In the genomic region with DNA sequence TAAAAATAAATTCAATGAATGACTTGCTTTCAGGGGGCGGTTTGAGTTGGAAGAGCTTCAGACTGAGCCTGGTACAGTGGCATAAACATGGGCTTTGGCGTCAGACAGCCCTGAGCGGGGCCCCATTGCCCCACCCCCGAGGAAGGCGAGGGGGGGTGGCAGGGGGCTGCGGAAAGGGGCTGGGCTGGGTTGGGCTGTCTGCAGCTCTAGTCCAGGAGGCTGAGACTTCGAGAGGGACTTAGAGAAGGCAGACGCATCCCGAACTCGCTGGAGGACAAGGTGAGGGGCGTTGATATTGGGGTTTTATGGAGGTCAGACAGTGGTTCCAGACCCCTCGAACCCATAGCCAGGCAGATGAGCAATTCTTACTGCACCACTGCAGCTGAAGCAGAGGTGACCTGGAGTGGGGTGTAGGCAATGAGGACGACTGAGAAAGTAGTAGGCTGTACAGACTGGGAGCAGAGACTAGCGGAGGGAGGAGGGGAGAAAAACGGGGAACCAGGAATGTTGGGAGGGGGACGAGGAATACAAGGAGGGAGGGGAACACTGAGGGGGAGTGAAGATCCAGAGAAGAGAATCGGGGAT, we compare ENCODE assay signal across 1 cellular context.
TF ChIP-seq lines count a peak whose summit lies in the region.

A gene with protein sequence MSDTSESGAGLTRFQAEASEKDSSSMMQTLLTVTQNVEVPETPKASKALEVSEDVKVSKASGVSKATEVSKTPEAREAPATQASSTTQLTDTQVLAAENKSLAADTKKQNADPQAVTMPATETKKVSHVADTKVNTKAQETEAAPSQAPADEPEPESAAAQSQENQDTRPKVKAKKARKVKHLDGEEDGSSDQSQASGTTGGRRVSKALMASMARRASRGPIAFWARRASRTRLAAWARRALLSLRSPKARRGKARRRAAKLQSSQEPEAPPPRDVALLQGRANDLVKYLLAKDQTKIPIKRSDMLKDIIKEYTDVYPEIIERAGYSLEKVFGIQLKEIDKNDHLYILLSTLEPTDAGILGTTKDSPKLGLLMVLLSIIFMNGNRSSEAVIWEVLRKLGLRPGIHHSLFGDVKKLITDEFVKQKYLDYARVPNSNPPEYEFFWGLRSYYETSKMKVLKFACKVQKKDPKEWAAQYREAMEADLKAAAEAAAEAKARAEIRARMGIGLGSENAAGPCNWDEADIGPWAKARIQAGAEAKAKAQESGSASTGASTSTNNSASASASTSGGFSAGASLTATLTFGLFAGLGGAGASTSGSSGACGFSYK (plus strand): TSS at position 222 of the 585 bp plus-strand sequence. CDS start 1,587 bp downstream, outside the sequence.

TF ChIP-seq in HEK293, 187 proteins besides CTCF, POLR2A, EP300 and RAD21 (continued from another document):
- TF ChIP-seq ZNF561 (tag by site-specific recombination; IDR thresholded peaks at IDR 0.05; ENCODE audit: borderline replicate concordance) = no peak
